ENCODE assay signal across 11 cellular contexts in the genomic region with DNA sequence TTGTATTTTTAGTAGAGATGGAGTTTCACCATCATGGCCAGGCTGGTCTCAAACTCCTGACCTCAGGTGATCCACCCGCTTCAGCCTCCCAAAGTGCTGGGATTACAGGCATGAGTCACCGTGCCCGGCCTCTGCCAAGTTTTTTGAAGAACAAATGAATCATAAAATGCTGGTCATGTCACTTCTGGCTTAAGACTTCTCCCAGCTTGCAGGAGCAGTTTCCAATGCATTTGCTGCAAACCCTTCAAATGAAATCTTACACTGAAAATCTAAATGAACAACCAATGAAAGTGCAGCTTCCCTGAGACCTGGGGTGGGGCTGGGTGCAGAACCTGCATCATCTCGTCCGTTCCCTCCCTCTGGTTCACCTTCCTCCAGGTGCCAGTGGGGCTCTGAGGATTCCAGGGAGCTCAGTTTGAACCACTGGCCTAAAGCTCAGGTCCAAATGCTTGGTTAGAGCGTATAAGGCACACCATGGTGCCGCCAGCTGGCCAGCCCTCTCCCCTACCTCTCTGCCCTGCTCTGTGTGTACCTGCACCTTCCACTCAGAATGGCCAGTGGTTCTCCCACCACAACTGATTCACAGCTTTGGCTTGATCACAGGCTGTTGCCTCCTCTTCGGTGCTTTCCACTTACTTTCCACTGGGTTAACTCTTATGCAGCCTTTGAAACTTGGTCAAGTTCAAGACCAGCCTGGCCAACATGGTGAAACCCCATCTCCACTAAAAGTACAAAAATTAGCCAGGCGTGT. TPM values are rescaled to one million over a fixed set of nuclear protein-coding genes. Genes with fewer than 3 reads are reported as not detected.
A peak's percentile ranks its signal among the peaks of the same experiment; 100 is the strongest.
DNase-seq lines count a peak whose midpoint lies in the region; ATAC-seq and TF ChIP-seq lines count a peak whose summit lies in the region.
"Had no signal": no experiment of that assay in that cellular context is flagged by ENCODE, and none has a peak within 500 bp of the region (broad histone marks: within the 10 kb centered on the region; RNA-seq: fewer than 3 reads in every experiment).

No MANE protein-coding gene starts in this region.

- DNase-seq in ACHN: peak; percentile 62
- DNase-seq in HS-27A (ENCODE audit: low read depth): peak; percentile 41
- peak; percentile 50 for DNase-seq in SW480 (ENCODE audit: low spot score)
- peak; percentile 87 for DNase-seq in fibroblast of the aortic adventitia (ENCODE audit: low read depth)
- DNase-seq in GM19238 (ENCODE audit: insufficient read length, low spot score): no peak
- no peak for DNase-seq in activated naive CD4-positive, alpha-beta T cell treated with anti-CD3 and anti-CD28 coated beads, Interleukin-2, amount 10 ng/mL, durations not matched to agents 7 days and 5 days
- DNase-seq: activated effector memory CD4-positive, alpha-beta T cell treated with Interleukin-2 at 50 U/mL for 16 hours; AML-193 had no signal

- H3K4me3 Mint-ChIP-seq in activated naive CD4-positive, alpha-beta T cell treated with anti-CD3 and anti-CD28 coated beads, Interleukin-2, amount 10 ng/mL, durations not matched to agents 7 days and 5 days: no peak overlapping the region

- no peak overlapping the region for H3K4me3 ChIP-seq in fibroblast of the aortic adventitia (ENCODE audit: low read depth, low read length)

- H3K9me3 Mint-ChIP-seq in activated naive CD4-positive, alpha-beta T cell treated with anti-CD3 and anti-CD28 coated beads, Interleukin-2, amount 10 ng/mL, durations not matched to agents 7 days and 5 days: no peaks in the 10 kb centered on the region

- CTCF ChIA-PET in activated naive CD4-positive, alpha-beta T cell treated with anti-CD3 and anti-CD28 coated beads, Interleukin-2, amount 10 ng/mL, durations not matched to agents 7 days and 5 days (lab: Charles Lee): no interaction called here

- no peak for TF ChIP-seq CTCF in fibroblast of the aortic adventitia (IDR thresholded peaks at IDR 0.05; ENCODE audit: insufficient read depth, low read length)

- no peaks in the 10 kb centered on the region for H3K36me3 Mint-ChIP-seq in activated naive CD4-positive, alpha-beta T cell treated with anti-CD3 and anti-CD28 coated beads, Interleukin-2, amount 10 ng/mL, durations not matched to agents 7 days and 5 days

- H3K27ac Mint-ChIP-seq in activated naive CD4-positive, alpha-beta T cell treated with anti-CD3 and anti-CD28 coated beads, Interleukin-2, amount 10 ng/mL, durations not matched to agents 7 days and 5 days: no peak overlapping the region

- in situ Hi-C loops in ACHN (cut with HindIII; ENCODE audit: low pct_ligation_motif_present, low pct_unique_long_range_greater_than_20kb, low sequenced_read_pairs): no loop called here

- no peaks in the 10 kb centered on the region for H3K4me1 Mint-ChIP-seq in activated naive CD4-positive, alpha-beta T cell treated with anti-CD3 and anti-CD28 coated beads, Interleukin-2, amount 10 ng/mL, durations not matched to agents 7 days and 5 days

- H3K27me3 Mint-ChIP-seq in activated naive CD4-positive, alpha-beta T cell treated with anti-CD3 and anti-CD28 coated beads, Interleukin-2, amount 10 ng/mL, durations not matched to agents 7 days and 5 days: peaks cover 88% of the 10 kb centered on the region

- ATAC-seq in GM21447 (IDR thresholded peaks at IDR 0.05; ENCODE audit: unreplicated experiment): no peak
- no peak for ATAC-seq in GM21786 (IDR thresholded peaks at IDR 0.05; ENCODE audit: unreplicated experiment)
- ATAC-seq: left lobe of liver had no signal

RNA-seq across cellular contexts. Expression of a gene that starts 39.7 kb away (rescaled TPM):
- 29.3 and 37.6 TPM in 2 replicates for total RNA-seq in fibroblast of the aortic adventitia (ENCODE audit: low replicate concordance)

Comparison
In these comparisons a context has a peak if more than half of its experiments do, and no peak if none do; other contexts are left out.
1. DNase-seq: peak in ACHN (single experiment), HS-27A (single experiment), SW480 (single experiment) and fibroblast of the aortic adventitia (single experiment); none in GM19238 (single experiment) and activated naive CD4-positive, alpha-beta T cell treated with anti-CD3 and anti-CD28 coated beads, Interleukin-2, amount 10 ng/mL, durations not matched to agents 7 days and 5 days (single experiment).